Comparison of ENCODE assay signal across 29 cellular contexts in the genomic region with DNA sequence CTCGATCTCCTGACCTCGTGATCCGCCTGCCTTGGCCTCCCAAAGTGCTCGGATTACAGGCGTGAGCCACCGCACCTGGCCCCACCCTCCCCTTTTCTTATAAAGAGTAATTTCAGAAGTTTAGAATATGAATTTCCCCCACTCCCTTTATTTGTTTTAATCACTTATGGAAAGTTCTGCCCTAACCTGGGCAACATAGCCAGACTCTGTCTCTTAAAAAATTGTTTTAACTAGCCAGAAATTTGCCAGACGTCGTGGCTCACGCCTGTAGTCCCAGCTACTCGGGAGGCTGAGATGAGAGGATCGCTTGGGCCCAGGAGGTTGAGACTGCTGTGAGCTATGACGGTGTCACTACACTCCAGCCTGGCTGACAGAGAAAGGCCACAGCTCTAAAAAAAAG.
"Had no signal": no experiment of that assay in that cellular context is flagged by ENCODE, and none has a peak within 500 bp of the region (broad histone marks: within the 10 kb centered on the region; RNA-seq: fewer than 3 reads in every experiment).

No MANE protein-coding gene starts in this region.

- H3K27me3 ChIP-seq: stomach, suprapubic skin, testis, thyroid gland, tibial artery, tibial nerve, transverse colon, upper lobe of left lung, upper lobe of right lung, uterus, vagina had no signal

- H3K27me3 Mint-ChIP-seq: stimulated activated naive CD8-positive, alpha-beta T cell treated with anti-CD3 and anti-CD28 coated beads, Interleukin-15, amount 100 ng/mL, for 72 hours; type B pancreatic cell had no signal

- H3K36me3 ChIP-seq: stomach, suprapubic skin, thoracic aorta, thyroid gland, tibial artery, tibial nerve, transverse colon, upper lobe of left lung, upper lobe of right lung, uterus, vagina had no signal

- H3K9me3 Mint-ChIP-seq: stimulated activated effector memory CD8-positive, alpha-beta T cell treated with anti-CD3 and anti-CD28 coated beads, Interleukin-12 subunit alpha, Interleukin-12 subunit beta, amount 100 ng/mL, for 72 hours; stimulated activated memory B cell treated with anti-CD40 and anti-IgM and Interleukin-4, amounts not matched to agents 10 μg/mL and 1 μg/mL and 100 μg/mL, for 72 hours; stimulated activated naive B cell treated with anti-CD40 and anti-IgM and Interleukin-4, amounts not matched to agents 10 μg/mL and 1 μg/mL and 100 μg/mL, for 72 hours; stimulated activated naive CD8-positive, alpha-beta T cell treated with anti-CD3 and anti-CD28 coated beads, Interleukin-15, amount 100 ng/mL, for 72 hours; stimulated activated naive CD8-positive, alpha-beta T cell treated with anti-CD3 and anti-CD28 coated beads, Interleukin-15, Interleukin-2, amounts not matched to agents 100 ng/mL and 50 ng/mL, for 24 hours; type B pancreatic cell had no signal

- FAIRE-seq: urothelium cell line had no signal

- DNase-seq: stimulated activated CD4-positive, alpha-beta T cell treated with anti-CD3 and anti-CD28 coated beads, Interleukin-2, amount 100 ng/mL, for 48 hours; stimulated activated CD4-positive, alpha-beta T cell treated with anti-CD3 and anti-CD28 coated beads, Interleukin-4, amount 100 ng/mL, for 1 hour; stimulated activated CD4-positive, alpha-beta T cell treated with anti-CD3 and anti-CD28 coated beads, Interleukin-4, amount 100 ng/mL, for 24 hours; stimulated activated CD4-positive, alpha-beta T cell treated with anti-CD3 and anti-CD28 coated beads, Interleukin-4, amount 100 ng/mL, for 4 hours; stimulated activated CD8-positive, alpha-beta memory T cell treated with anti-CD3 and anti-CD28 coated beads, Interleukin-4, amount 100 ng/mL, for 48 hours; stimulated activated naive B cell treated with anti-CD40 and anti-IgM and Interleukin-4, amounts not matched to agents 10 μg/mL and 1 μg/mL and 100 μg/mL, for 72 hours; stimulated activated naive CD4-positive, alpha-beta T cell; stimulated activated naive CD4-positive, alpha-beta T cell treated with Interleukin-2 at 50 U/mL for 16 hours; stimulated activated naive CD8-positive, alpha-beta T cell treated with anti-CD3 and anti-CD28 coated beads, Interleukin-15, amount 100 ng/mL, for 72 hours; stimulated activated naive CD8-positive, alpha-beta T cell treated with anti-CD3 and anti-CD28 coated beads, Interleukin-15, Interleukin-2, amounts not matched to agents 100 U/mL and 50 U/mL, for 24 hours; stomach; substantia nigra; testis; thyroid gland; tibial artery; transverse colon; trophoblast cell; upper lobe of right lung; uterus had no signal

- H3K4me3 ChIP-seq: stomach, suprapubic skin, testis, thoracic aorta, thyroid gland, tibial artery, tibial nerve, transverse colon, upper lobe of left lung, upper lobe of right lung, uterus, vagina had no signal

- ATAC-seq: stimulated activated effector memory CD8-positive, alpha-beta T cell treated with anti-CD3 and anti-CD28 coated beads, Interleukin-12 subunit alpha, Interleukin-12 subunit beta, amount 100 ng/mL, for 72 hours; stimulated activated memory B cell treated with anti-CD40 and anti-IgM and Interleukin-4, amounts not matched to agents 10 μg/mL and 1 μg/mL and 100 μg/mL, for 72 hours; stimulated activated naive B cell treated with anti-CD40 and anti-IgM and Interleukin-4, amounts not matched to agents 10 μg/mL and 1 μg/mL and 100 μg/mL, for 72 hours; stimulated activated naive CD8-positive, alpha-beta T cell treated with anti-CD3 and anti-CD28 coated beads, Interleukin-15, amount 100 ng/mL, for 72 hours; stimulated activated naive CD8-positive, alpha-beta T cell treated with anti-CD3 and anti-CD28 coated beads, Interleukin-15, Interleukin-2, amounts not matched to agents 100 U/mL and 50 U/mL, for 24 hours; upper lobe of right lung had no signal

- H3K36me3 Mint-ChIP-seq: stimulated activated effector memory CD8-positive, alpha-beta T cell treated with anti-CD3 and anti-CD28 coated beads, Interleukin-12 subunit alpha, Interleukin-12 subunit beta, amount 100 ng/mL, for 72 hours; stimulated activated memory B cell treated with anti-CD40 and anti-IgM and Interleukin-4, amounts not matched to agents 10 μg/mL and 1 μg/mL and 100 μg/mL, for 72 hours; stimulated activated naive B cell treated with anti-CD40 and anti-IgM and Interleukin-4, amounts not matched to agents 10 μg/mL and 1 μg/mL and 100 μg/mL, for 72 hours; type B pancreatic cell had no signal

- H3K9me3 ChIP-seq: stomach, suprapubic skin, testis, thoracic aorta, thyroid gland, tibial artery, tibial nerve, transverse colon, upper lobe of left lung, upper lobe of right lung, uterus, vagina had no signal

- H3K4me1 ChIP-seq: stomach, suprapubic skin, testis, thyroid gland, tibial artery, tibial nerve, transverse colon, upper lobe of left lung, upper lobe of right lung, uterus, vagina had no signal

- H3K4me3 Mint-ChIP-seq: stimulated activated effector memory CD8-positive, alpha-beta T cell treated with anti-CD3 and anti-CD28 coated beads, Interleukin-12 subunit alpha, Interleukin-12 subunit beta, amount 100 ng/mL, for 72 hours; stimulated activated memory B cell treated with anti-CD40 and anti-IgM and Interleukin-4, amounts not matched to agents 10 μg/mL and 1 μg/mL and 100 μg/mL, for 72 hours; stimulated activated naive B cell treated with anti-CD40 and anti-IgM and Interleukin-4, amounts not matched to agents 10 μg/mL and 1 μg/mL and 100 μg/mL, for 72 hours; stimulated activated naive CD8-positive, alpha-beta T cell treated with anti-CD3 and anti-CD28 coated beads, Interleukin-15, amount 100 ng/mL, for 72 hours; stimulated activated naive CD8-positive, alpha-beta T cell treated with anti-CD3 and anti-CD28 coated beads, Interleukin-15, Interleukin-2, amounts not matched to agents 100 ng/mL and 50 ng/mL, for 24 hours; type B pancreatic cell had no signal

- H3K27ac ChIP-seq: stomach, suprapubic skin, testis, thoracic aorta, thyroid gland, tibial artery, tibial nerve, transverse colon, upper lobe of left lung, upper lobe of right lung, uterus, vagina had no signal

- H3K4me1 Mint-ChIP-seq: stimulated activated effector memory CD8-positive, alpha-beta T cell treated with anti-CD3 and anti-CD28 coated beads, Interleukin-12 subunit alpha, Interleukin-12 subunit beta, amount 100 ng/mL, for 72 hours; stimulated activated memory B cell treated with anti-CD40 and anti-IgM and Interleukin-4, amounts not matched to agents 10 μg/mL and 1 μg/mL and 100 μg/mL, for 72 hours; stimulated activated naive B cell treated with anti-CD40 and anti-IgM and Interleukin-4, amounts not matched to agents 10 μg/mL and 1 μg/mL and 100 μg/mL, for 72 hours; stimulated activated naive CD8-positive, alpha-beta T cell treated with anti-CD3 and anti-CD28 coated beads, Interleukin-15, amount 100 ng/mL, for 72 hours had no signal

- H3K27ac Mint-ChIP-seq: stimulated activated effector memory CD8-positive, alpha-beta T cell treated with anti-CD3 and anti-CD28 coated beads, Interleukin-12 subunit alpha, Interleukin-12 subunit beta, amount 100 ng/mL, for 72 hours; stimulated activated memory B cell treated with anti-CD40 and anti-IgM and Interleukin-4, amounts not matched to agents 10 μg/mL and 1 μg/mL and 100 μg/mL, for 72 hours; stimulated activated naive B cell treated with anti-CD40 and anti-IgM and Interleukin-4, amounts not matched to agents 10 μg/mL and 1 μg/mL and 100 μg/mL, for 72 hours; stimulated activated naive CD8-positive, alpha-beta T cell treated with anti-CD3 and anti-CD28 coated beads, Interleukin-15, amount 100 ng/mL, for 72 hours; stimulated activated naive CD8-positive, alpha-beta T cell treated with anti-CD3 and anti-CD28 coated beads, Interleukin-15, Interleukin-2, amounts not matched to agents 100 ng/mL and 50 ng/mL, for 24 hours; type B pancreatic cell had no signal
